28 cellular contexts compared by ENCODE assay signal in genomic region chr6:18368277-18369105, GRCh38.
"Had no signal": no experiment of that assay in that cellular context is flagged by ENCODE, and none has a peak within 500 bp of the region (broad histone marks: within the 10 kb centered on the region; RNA-seq: fewer than 3 reads in every experiment).

No MANE protein-coding gene starts in this region.

- H3K36me3 ChIP-seq: esophagus squamous epithelium, heart right ventricle, lower lobe of right lung, prostate gland, right atrium auricular region, thoracic aorta, tibial nerve, upper lobe of right lung, uterus had no signal

- H3K9me3 ChIP-seq: esophagus squamous epithelium, heart right ventricle, lower lobe of right lung, mucosa of descending colon, prostate gland, right atrium auricular region, thoracic aorta, tibial nerve, upper lobe of right lung, uterus had no signal

- H3K27me3 ChIP-seq: esophagus squamous epithelium, heart right ventricle, right atrium auricular region, tibial nerve, upper lobe of right lung, uterus had no signal

- H3K4me3 ChIP-seq: esophagus squamous epithelium, heart right ventricle, lower lobe of right lung, mucosa of descending colon, prostate gland, right atrium auricular region, thoracic aorta, tibial nerve, upper lobe of right lung, uterus had no signal

- H3K27me3 Mint-ChIP-seq: memory B cell; stimulated activated memory B cell treated with anti-CD40 and anti-IgM and Interleukin-4, amounts not matched to agents 10 μg/mL and 1 μg/mL and 100 μg/mL, for 72 hours had no signal

- H3K4me1 Mint-ChIP-seq: memory B cell; naive B cell; stimulated activated memory B cell treated with anti-CD40 and anti-IgM and Interleukin-4, amounts not matched to agents 10 μg/mL and 1 μg/mL and 100 μg/mL, for 72 hours had no signal

- H3K4me3 Mint-ChIP-seq: effector memory CD8-positive, alpha-beta T cell; memory B cell; naive B cell; natural killer cell treated with Interleukin-12 subunit alpha and Interleukin-12 subunit beta and Interleukin-15 and Interleukin-18, amount 100 ng/mL, for 72 hours; neural crest cell; stimulated activated memory B cell treated with anti-CD40 and anti-IgM and Interleukin-4, amounts not matched to agents 10 μg/mL and 1 μg/mL and 100 μg/mL, for 72 hours had no signal

- H3K27ac ChIP-seq: esophagus squamous epithelium, lower lobe of right lung, right atrium auricular region, thoracic aorta, tibial nerve, upper lobe of right lung, uterus had no signal

- H3K36me3 Mint-ChIP-seq: natural killer cell treated with Interleukin-12 subunit alpha and Interleukin-12 subunit beta and Interleukin-15 and Interleukin-18, amount 100 ng/mL, for 72 hours had no signal

- DNase-seq: cortex of kidney; effector memory CD8-positive, alpha-beta T cell; erythroblast; esophagus squamous epithelium; foreskin melanocyte; glutamatergic neuron; heart right ventricle; hippocampal formation; islet precursor cell; kidney glomerular epithelial cell; left ventricle myocardium superior; lower lobe of right lung; mucosa of descending colon; naive B cell; stimulated activated CD4-positive, alpha-beta T cell treated with anti-CD3 and anti-CD28 coated beads, Interleukin-2, amount 100 ng/mL, for 24 hours; stimulated activated CD4-positive, alpha-beta T cell treated with anti-CD3 and anti-CD28 coated beads, Interleukin-4, amount 100 ng/mL, for 4 hours; stimulated activated naive CD8-positive, alpha-beta T cell treated with anti-CD3 and anti-CD28 coated beads, Interleukin-15, Interleukin-2, amounts not matched to agents 100 U/mL and 50 U/mL, for 24 hours; substantia nigra; upper lobe of right lung; uterus had no signal

- H3K27ac Mint-ChIP-seq: effector memory CD8-positive, alpha-beta T cell; memory B cell; natural killer cell treated with Interleukin-12 subunit alpha and Interleukin-12 subunit beta and Interleukin-15 and Interleukin-18, amount 100 ng/mL, for 72 hours; stimulated activated memory B cell treated with anti-CD40 and anti-IgM and Interleukin-4, amounts not matched to agents 10 μg/mL and 1 μg/mL and 100 μg/mL, for 72 hours had no signal

- H3K9me3 Mint-ChIP-seq: effector memory CD8-positive, alpha-beta T cell; natural killer cell treated with Interleukin-12 subunit alpha and Interleukin-12 subunit beta and Interleukin-15 and Interleukin-18, amount 100 ng/mL, for 72 hours had no signal

- H3K4me1 ChIP-seq: esophagus squamous epithelium, prostate gland, right atrium auricular region, tibial nerve, upper lobe of right lung, uterus had no signal
